ENCODE assay signal across 1 cellular context in the genomic region with DNA sequence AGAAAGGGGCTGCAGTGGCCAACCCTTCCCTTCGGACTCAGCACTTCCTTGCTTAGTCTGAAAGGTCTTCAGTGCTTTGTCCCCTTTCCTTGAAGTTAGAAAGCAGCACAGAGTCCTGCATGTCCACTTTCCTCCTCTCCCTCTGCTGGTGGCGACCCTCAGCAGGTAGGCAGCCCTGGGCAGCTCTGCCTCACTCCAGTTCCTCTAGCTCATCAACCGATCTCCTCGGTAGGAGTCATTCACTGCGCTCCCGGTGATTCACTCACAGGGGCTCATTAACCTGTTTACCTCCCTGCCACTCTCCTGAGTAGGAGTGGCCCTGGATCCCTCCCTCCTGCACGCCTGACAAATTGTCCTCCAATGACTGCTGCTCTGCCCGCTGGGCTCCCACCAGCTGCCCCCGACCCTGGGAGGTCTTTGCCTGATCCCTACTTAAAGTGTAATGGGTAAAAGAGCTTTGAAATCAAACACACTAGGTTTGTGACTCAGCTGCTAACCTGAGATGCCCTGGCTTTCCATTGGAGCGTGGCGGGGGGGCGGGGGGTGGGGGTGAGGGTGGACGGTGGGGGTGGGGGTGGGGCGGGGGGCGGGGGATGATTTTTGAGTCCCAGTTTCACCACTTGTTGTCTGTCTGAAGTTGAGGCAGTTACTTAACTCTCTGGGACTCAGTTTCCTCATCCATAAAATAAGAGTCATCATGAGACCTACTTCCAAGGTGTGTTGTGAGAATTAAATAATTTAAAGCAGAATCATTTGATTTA.
TF ChIP-seq lines count a peak whose summit lies in the region.

No MANE protein-coding gene starts in this region.

TF ChIP-seq in HEK293, 187 proteins besides CTCF, POLR2A, EP300 and RAD21 (continued from another document):
- TF ChIP-seq PRDM2 (tag by site-specific recombination; IDR thresholded peaks at IDR 0.05; ENCODE audit: borderline replicate concordance), result no peak
- peak; percentile 63 for TF ChIP-seq SP2 (tag by site-specific recombination; IDR thresholded peaks at IDR 0.05)
- peak; percentile 79 for TF ChIP-seq ZEB2 (tag by site-specific recombination; IDR thresholded peaks at IDR 0.05)
- TF ChIP-seq, protein P1, sequence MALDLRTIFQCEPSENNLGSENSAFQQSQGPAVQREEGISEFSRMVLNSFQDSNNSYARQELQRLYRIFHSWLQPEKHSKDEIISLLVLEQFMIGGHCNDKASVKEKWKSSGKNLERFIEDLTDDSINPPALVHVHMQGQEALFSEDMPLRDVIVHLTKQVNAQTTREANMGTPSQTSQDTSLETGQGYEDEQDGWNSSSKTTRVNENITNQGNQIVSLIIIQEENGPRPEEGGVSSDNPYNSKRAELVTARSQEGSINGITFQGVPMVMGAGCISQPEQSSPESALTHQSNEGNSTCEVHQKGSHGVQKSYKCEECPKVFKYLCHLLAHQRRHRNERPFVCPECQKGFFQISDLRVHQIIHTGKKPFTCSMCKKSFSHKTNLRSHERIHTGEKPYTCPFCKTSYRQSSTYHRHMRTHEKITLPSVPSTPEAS (tag by site-specific recombination; IDR thresholded peaks at IDR 0.05), result no peak
- no peak for TF ChIP-seq ZNF660 (tag by site-specific recombination; IDR thresholded peaks at IDR 0.05)
- no peak for TF ChIP-seq ZNF830 (tag by site-specific recombination; IDR thresholded peaks at IDR 0.05; ENCODE audit: low read depth)
- peak; percentile 85 for TF ChIP-seq TRIM28 (IDR thresholded peaks at IDR 0.05; ENCODE audit: borderline replicate concordance, low read length)
- TF ChIP-seq FEZF1 (tag by site-specific recombination; IDR thresholded peaks at IDR 0.05), result no peak
- TF ChIP-seq ZNF266 (tag by site-specific recombination; IDR thresholded peaks at IDR 0.05; ENCODE audit: low read depth), result no peak
- TF ChIP-seq ZNF585B (tag by site-specific recombination; IDR thresholded peaks at IDR 0.05), result no peak
- TF ChIP-seq ZBTB6 (tag by site-specific recombination; IDR thresholded peaks at IDR 0.05), result no peak
- no peak for TF ChIP-seq ZFP37 (tag by site-specific recombination; IDR thresholded peaks at IDR 0.05)
- TF ChIP-seq, protein P2, sequence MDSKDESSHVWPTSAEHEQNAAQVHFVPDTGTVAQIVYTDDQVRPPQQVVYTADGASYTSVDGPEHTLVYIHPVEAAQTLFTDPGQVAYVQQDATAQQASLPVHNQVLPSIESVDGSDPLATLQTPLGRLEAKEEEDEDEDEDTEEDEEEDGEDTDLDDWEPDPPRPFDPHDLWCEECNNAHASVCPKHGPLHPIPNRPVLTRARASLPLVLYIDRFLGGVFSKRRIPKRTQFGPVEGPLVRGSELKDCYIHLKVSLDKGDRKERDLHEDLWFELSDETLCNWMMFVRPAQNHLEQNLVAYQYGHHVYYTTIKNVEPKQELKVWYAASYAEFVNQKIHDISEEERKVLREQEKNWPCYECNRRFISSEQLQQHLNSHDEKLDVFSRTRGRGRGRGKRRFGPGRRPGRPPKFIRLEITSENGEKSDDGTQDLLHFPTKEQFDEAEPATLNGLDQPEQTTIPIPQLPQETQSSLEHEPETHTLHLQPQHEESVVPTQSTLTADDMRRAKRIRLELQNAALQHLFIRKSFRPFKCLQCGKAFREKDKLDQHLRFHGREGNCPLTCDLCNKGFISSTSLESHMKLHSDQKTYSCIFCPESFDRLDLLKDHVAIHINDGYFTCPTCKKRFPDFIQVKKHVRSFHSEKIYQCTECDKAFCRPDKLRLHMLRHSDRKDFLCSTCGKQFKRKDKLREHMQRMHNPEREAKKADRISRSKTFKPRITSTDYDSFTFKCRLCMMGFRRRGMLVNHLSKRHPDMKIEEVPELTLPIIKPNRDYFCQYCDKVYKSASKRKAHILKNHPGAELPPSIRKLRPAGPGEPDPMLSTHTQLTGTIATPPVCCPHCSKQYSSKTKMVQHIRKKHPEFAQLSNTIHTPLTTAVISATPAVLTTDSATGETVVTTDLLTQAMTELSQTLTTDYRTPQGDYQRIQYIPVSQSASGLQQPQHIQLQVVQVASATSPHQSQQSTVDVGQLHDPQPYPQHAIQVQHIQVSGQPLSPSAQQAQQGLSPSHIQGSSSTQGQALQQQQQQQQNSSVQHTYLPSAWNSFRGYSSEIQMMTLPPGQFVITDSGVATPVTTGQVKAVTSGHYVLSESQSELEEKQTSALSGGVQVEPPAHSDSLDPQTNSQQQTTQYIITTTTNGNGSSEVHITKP (tag by site-specific recombination; IDR thresholded peaks at IDR 0.05), result peak; percentile 30
- TF ChIP-seq ZNF175 (tag by site-specific recombination; IDR thresholded peaks at IDR 0.05), result no peak
- TF ChIP-seq IKZF3 (tag by site-specific recombination; IDR thresholded peaks at IDR 0.05), result peak; percentile 65
- TF ChIP-seq PATZ1 (tag by site-specific recombination; IDR thresholded peaks at IDR 0.05), result peak; percentile 85
- TF ChIP-seq KLF9 (tag by site-specific recombination; IDR thresholded peaks at IDR 0.05; ENCODE audit: low read depth), result no peak
- no peak for TF ChIP-seq ZFP41 (tag by site-specific recombination; IDR thresholded peaks at IDR 0.05; ENCODE audit: borderline replicate concordance)
- peak; percentile 57 for TF ChIP-seq KLF1 (tag by site-specific recombination; IDR thresholded peaks at IDR 0.05)
- no peak for TF ChIP-seq BCL11B (tag by site-specific recombination; IDR thresholded peaks at IDR 0.05; ENCODE audit: low read depth)
- TF ChIP-seq ZNF433 (tag by site-specific recombination; IDR thresholded peaks at IDR 0.05; ENCODE audit: low read depth), result no peak
- no peak for TF ChIP-seq MYNN (tag by site-specific recombination; IDR thresholded peaks at IDR 0.05; ENCODE audit: borderline replicate concordance)
- no peak for TF ChIP-seq ZNF138 (tag by site-specific recombination; IDR thresholded peaks at IDR 0.05; ENCODE audit: borderline replicate concordance)
- TF ChIP-seq SCRT1 (tag by site-specific recombination; IDR thresholded peaks at IDR 0.05; ENCODE audit: borderline replicate concordance), result peak; percentile 60; the same call in 1 of the 2 replicates
- TF ChIP-seq ZNF623 (tag by site-specific recombination; IDR thresholded peaks at IDR 0.05), result no peak
- no peak for TF ChIP-seq ZBTB49 (tag by site-specific recombination; IDR thresholded peaks at IDR 0.05; ENCODE audit: low read depth)
- TF ChIP-seq ZNF777 (tag by site-specific recombination; IDR thresholded peaks at IDR 0.05; ENCODE audit: borderline replicate concordance), result no peak
- peak; percentile 78 for TF ChIP-seq SCRT2 (tag by site-specific recombination; IDR thresholded peaks at IDR 0.05)
- TF ChIP-seq KLF17 (tag by site-specific recombination; IDR thresholded peaks at IDR 0.05), result peak; percentile 91
- peak; percentile 20; the same call in 1 of the 2 replicates for TF ChIP-seq ZBTB48 (tag by site-specific recombination; IDR thresholded peaks at IDR 0.05)
- TF ChIP-seq ELK4 (IDR thresholded peaks at IDR 0.05; ENCODE audit: borderline replicate concordance, low read depth, low read length), result no peak
- TF ChIP-seq ZFHX2 (tag by site-specific recombination; conservative IDR thresholded peaks at IDR 0.05), result no peak; the same call in 1 of the 2 replicates
- TF ChIP-seq OVOL3 (tag by site-specific recombination; IDR thresholded peaks at IDR 0.05), result 0 out of 2 replicates have a peak, but pooled peaks have one; percentile 11
- no peak for TF ChIP-seq ZNF654 (tag by site-specific recombination; IDR thresholded peaks at IDR 0.05; ENCODE audit: low read depth)
- TF ChIP-seq ZNF48 (tag by site-specific recombination; IDR thresholded peaks at IDR 0.05), result no peak
- no peak; the same call in 1 of the 2 replicates for TF ChIP-seq ZNF184 (tag by site-specific recombination; IDR thresholded peaks at IDR 0.05)
- TF ChIP-seq ZNF510 (tag by site-specific recombination; IDR thresholded peaks at IDR 0.05; ENCODE audit: insufficient replicate concordance), result no peak
